1 cellular context compared by ENCODE assay signal in the genomic region with DNA sequence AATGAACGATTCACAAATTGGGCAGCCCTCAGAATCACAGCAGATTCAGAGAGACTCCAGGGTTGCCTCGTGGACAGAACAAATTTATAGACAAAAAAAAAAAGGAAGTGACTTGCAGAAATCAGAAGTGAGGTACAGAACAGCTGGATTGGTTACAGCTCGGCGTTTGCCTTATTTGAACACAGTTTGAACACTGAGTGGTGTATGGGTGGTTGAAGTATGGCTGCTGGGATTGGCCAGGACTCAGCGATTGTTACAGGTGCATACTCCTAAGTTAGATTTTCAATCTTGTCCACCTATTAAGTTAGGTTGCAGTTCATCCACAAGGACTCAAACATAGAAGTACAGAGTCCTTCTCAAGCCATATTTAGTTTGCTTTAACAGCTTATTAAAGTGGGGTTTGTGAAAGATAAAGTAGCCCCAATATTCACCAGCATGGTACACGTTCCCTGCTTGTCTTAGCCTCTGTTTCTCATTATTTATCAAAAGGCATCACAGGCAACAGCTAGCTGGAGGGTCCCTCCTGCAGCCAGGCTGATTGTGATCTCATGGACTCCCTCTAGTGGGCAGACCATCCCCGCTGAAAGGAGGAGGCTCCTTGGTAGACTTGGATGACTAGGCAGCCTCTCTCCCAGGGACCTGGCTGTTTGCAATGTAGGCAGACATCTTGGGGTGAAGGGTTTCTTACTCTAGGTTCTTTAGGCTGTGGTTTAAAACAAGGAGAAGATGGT.
TF ChIP-seq lines count a peak whose summit lies in the region.

No MANE protein-coding gene starts in this region.

TF ChIP-seq in HepG2, 621 proteins besides CTCF, POLR2A, EP300 and RAD21 (continued from another document and continues in another):
- TF ChIP-seq, protein P1, sequence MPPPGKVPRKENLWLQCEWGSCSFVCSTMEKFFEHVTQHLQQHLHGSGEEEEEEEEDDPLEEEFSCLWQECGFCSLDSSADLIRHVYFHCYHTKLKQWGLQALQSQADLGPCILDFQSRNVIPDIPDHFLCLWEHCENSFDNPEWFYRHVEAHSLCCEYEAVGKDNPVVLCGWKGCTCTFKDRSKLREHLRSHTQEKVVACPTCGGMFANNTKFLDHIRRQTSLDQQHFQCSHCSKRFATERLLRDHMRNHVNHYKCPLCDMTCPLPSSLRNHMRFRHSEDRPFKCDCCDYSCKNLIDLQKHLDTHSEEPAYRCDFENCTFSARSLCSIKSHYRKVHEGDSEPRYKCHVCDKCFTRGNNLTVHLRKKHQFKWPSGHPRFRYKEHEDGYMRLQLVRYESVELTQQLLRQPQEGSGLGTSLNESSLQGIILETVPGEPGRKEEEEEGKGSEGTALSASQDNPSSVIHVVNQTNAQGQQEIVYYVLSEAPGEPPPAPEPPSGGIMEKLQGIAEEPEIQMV (CRISPR knock-in tag; IDR thresholded peaks at IDR 0.05; ENCODE audit: low read depth): no peak
- TF ChIP-seq MZF1 (CRISPR knock-in tag; IDR thresholded peaks at IDR 0.05; ENCODE audit: borderline replicate concordance): no peak
- no peak for TF ChIP-seq ZNF615 (CRISPR knock-in tag; IDR thresholded peaks at IDR 0.05; ENCODE audit: borderline replicate concordance)
- no peak for TF ChIP-seq ZNF607 (CRISPR knock-in tag; IDR thresholded peaks at IDR 0.05; ENCODE audit: borderline replicate concordance)
- TF ChIP-seq ZNF883 (CRISPR knock-in tag; IDR thresholded peaks at IDR 0.05; ENCODE audit: not compliant biosample characterization): no peak
- 0 out of 2 replicates have a peak, but pooled peaks have one; percentile 11 for TF ChIP-seq ZKSCAN1 (IDR thresholded peaks at IDR 0.05; ENCODE audit: low read length)
- TF ChIP-seq ZMYM4 (CRISPR knock-in tag; IDR thresholded peaks at IDR 0.05): 0 out of 2 replicates have a peak, but pooled peaks have one; percentile 36
- TF ChIP-seq PHF5A (CRISPR knock-in tag; IDR thresholded peaks at IDR 0.05; ENCODE audit: low read depth, unreplicated experiment): no peak
- TF ChIP-seq, protein P2, sequence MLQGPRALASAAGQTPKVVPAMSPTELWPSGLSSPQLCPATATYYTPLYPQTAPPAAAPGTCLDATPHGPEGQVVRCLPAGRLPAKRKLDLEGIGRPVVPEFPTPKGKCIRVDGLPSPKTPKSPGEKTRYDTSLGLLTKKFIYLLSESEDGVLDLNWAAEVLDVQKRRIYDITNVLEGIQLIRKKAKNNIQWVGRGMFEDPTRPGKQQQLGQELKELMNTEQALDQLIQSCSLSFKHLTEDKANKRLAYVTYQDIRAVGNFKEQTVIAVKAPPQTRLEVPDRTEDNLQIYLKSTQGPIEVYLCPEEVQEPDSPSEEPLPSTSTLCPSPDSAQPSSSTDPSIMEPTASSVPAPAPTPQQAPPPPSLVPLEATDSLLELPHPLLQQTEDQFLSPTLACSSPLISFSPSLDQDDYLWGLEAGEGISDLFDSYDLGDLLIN (CRISPR knock-in tag; IDR thresholded peaks at IDR 0.05; ENCODE audit: borderline replicate concordance): no peak
- TF ChIP-seq, protein P3, sequence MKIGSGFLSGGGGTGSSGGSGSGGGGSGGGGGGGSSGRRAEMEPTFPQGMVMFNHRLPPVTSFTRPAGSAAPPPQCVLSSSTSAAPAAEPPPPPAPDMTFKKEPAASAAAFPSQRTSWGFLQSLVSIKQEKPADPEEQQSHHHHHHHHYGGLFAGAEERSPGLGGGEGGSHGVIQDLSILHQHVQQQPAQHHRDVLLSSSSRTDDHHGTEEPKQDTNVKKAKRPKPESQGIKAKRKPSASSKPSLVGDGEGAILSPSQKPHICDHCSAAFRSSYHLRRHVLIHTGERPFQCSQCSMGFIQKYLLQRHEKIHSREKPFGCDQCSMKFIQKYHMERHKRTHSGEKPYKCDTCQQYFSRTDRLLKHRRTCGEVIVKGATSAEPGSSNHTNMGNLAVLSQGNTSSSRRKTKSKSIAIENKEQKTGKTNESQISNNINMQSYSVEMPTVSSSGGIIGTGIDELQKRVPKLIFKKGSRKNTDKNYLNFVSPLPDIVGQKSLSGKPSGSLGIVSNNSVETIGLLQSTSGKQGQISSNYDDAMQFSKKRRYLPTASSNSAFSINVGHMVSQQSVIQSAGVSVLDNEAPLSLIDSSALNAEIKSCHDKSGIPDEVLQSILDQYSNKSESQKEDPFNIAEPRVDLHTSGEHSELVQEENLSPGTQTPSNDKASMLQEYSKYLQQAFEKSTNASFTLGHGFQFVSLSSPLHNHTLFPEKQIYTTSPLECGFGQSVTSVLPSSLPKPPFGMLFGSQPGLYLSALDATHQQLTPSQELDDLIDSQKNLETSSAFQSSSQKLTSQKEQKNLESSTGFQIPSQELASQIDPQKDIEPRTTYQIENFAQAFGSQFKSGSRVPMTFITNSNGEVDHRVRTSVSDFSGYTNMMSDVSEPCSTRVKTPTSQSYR (CRISPR knock-in tag; IDR thresholded peaks at IDR 0.05; ENCODE audit: borderline replicate concordance): no peak
- TF ChIP-seq CREB1 (IDR thresholded peaks at IDR 0.05): no peak
- TF ChIP-seq CREB1 (CRISPR knock-in tag; IDR thresholded peaks at IDR 0.05): no peak
- TF ChIP-seq KAT8 (CRISPR knock-in tag; IDR thresholded peaks at IDR 0.05): peak; percentile 36; the same call in 1 of the 2 replicates
- TF ChIP-seq, protein P4, sequence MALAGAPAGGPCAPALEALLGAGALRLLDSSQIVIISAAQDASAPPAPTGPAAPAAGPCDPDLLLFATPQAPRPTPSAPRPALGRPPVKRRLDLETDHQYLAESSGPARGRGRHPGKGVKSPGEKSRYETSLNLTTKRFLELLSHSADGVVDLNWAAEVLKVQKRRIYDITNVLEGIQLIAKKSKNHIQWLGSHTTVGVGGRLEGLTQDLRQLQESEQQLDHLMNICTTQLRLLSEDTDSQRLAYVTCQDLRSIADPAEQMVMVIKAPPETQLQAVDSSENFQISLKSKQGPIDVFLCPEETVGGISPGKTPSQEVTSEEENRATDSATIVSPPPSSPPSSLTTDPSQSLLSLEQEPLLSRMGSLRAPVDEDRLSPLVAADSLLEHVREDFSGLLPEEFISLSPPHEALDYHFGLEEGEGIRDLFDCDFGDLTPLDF (CRISPR knock-in tag; IDR thresholded peaks at IDR 0.05): no peak
- TF ChIP-seq ZNF274 (CRISPR knock-in tag; IDR thresholded peaks at IDR 0.05): no peak
- no peak for TF ChIP-seq DBP (CRISPR knock-in tag; IDR thresholded peaks at IDR 0.05; ENCODE audit: not compliant biosample characterization)
- no peak for TF ChIP-seq NFATC3 (CRISPR knock-in tag; IDR thresholded peaks at IDR 0.05)
- no peak for TF ChIP-seq ZNF775 (CRISPR knock-in tag; IDR thresholded peaks at IDR 0.05; ENCODE audit: borderline replicate concordance)
- no peak for TF ChIP-seq SKI (IDR thresholded peaks at IDR 0.05; ENCODE audit: partially characterized antibody)
- TF ChIP-seq, protein P5, sequence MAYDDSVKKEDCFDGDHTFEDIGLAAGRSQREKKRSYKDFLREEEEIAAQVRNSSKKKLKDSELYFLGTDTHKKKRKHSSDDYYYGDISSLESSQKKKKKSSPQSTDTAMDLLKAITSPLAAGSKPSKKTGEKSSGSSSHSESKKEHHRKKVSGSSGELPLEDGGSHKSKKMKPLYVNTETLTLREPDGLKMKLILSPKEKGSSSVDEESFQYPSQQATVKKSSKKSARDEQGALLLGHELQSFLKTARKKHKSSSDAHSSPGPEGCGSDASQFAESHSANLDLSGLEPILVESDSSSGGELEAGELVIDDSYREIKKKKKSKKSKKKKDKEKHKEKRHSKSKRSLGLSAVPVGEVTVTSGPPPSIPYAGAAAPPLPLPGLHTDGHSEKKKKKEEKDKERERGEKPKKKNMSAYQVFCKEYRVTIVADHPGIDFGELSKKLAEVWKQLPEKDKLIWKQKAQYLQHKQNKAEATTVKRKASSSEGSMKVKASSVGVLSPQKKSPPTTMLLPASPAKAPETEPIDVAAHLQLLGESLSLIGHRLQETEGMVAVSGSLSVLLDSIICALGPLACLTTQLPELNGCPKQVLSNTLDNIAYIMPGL (CRISPR knock-in tag; IDR thresholded peaks at IDR 0.05; ENCODE audit: borderline replicate concordance in 1 of 2, low read depth in 1 of 2): peak; percentile 46 to 72; a peak in 2 of 4 replicates
- TF ChIP-seq YY1 (IDR thresholded peaks at IDR 0.05; ENCODE audit: insufficient read depth, insufficient replicate concordance, low read depth, low read length): peak; percentile 36
- TF ChIP-seq HNRNPL (IDR thresholded peaks at IDR 0.05; ENCODE audit: low read depth, low read length): no peak
- TF ChIP-seq, protein P6, sequence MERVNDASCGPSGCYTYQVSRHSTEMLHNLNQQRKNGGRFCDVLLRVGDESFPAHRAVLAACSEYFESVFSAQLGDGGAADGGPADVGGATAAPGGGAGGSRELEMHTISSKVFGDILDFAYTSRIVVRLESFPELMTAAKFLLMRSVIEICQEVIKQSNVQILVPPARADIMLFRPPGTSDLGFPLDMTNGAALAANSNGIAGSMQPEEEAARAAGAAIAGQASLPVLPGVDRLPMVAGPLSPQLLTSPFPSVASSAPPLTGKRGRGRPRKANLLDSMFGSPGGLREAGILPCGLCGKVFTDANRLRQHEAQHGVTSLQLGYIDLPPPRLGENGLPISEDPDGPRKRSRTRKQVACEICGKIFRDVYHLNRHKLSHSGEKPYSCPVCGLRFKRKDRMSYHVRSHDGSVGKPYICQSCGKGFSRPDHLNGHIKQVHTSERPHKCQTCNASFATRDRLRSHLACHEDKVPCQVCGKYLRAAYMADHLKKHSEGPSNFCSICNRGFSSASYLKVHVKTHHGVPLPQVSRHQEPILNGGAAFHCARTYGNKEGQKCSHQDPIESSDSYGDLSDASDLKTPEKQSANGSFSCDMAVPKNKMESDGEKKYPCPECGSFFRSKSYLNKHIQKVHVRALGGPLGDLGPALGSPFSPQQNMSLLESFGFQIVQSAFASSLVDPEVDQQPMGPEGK (CRISPR knock-in tag; IDR thresholded peaks at IDR 0.05): 0 out of 2 replicates have a peak, but pooled peaks have one; percentile 23
- TF ChIP-seq MYNN (CRISPR knock-in tag; IDR thresholded peaks at IDR 0.05; ENCODE audit: low read depth): no peak
- no peak for TF ChIP-seq SETDB1 (CRISPR knock-in tag; IDR thresholded peaks at IDR 0.05; ENCODE audit: borderline replicate concordance)
- TF ChIP-seq NR3C1 (CRISPR knock-in tag; IDR thresholded peaks at IDR 0.05): no peak
- TF ChIP-seq RFX3 (CRISPR knock-in tag; IDR thresholded peaks at IDR 0.05): no peak
- 0 out of 2 replicates have a peak, but pooled peaks have one; percentile 18 for TF ChIP-seq RBFOX2 (IDR thresholded peaks at IDR 0.05; ENCODE audit: low read depth, low read length)
- no peak for TF ChIP-seq GATA4 (IDR thresholded peaks at IDR 0.05; ENCODE audit: borderline replicate concordance, low read depth)
- TF ChIP-seq THAP11 (CRISPR knock-in tag; IDR thresholded peaks at IDR 0.05): peak; percentile 52; the same call in 1 of the 2 replicates
- TF ChIP-seq KAT7 (CRISPR knock-in tag; IDR thresholded peaks at IDR 0.05; ENCODE audit: borderline replicate concordance): no peak
- TF ChIP-seq GZF1 (CRISPR knock-in tag; IDR thresholded peaks at IDR 0.05): no peak
- TF ChIP-seq PRPF4 (IDR thresholded peaks at IDR 0.05; ENCODE audit: low read depth, low read length, poor library complexity, severe bottlenecking): no peak
- TF ChIP-seq FOXC1 (CRISPR knock-in tag; IDR thresholded peaks at IDR 0.05; ENCODE audit: borderline replicate concordance): no peak
- no peak for TF ChIP-seq NONO (IDR thresholded peaks at IDR 0.05)
- no peak for TF ChIP-seq NONO (CRISPR knock-in tag; conservative IDR thresholded peaks at IDR 0.05)
- 0 out of 2 replicates have a peak, but pooled peaks have one; percentile 38 for TF ChIP-seq SALL1 (CRISPR knock-in tag; IDR thresholded peaks at IDR 0.05)
- TF ChIP-seq CAMTA2 (CRISPR knock-in tag; IDR thresholded peaks at IDR 0.05; ENCODE audit: borderline replicate concordance): no peak
- TF ChIP-seq KDM5A (IDR thresholded peaks at IDR 0.05; ENCODE audit: borderline replicate concordance, low read length): no peak
- TF ChIP-seq ETV6 (CRISPR knock-in tag; conservative IDR thresholded peaks at IDR 0.05): no peak
- TF ChIP-seq ZNF143 (CRISPR knock-in tag; IDR thresholded peaks at IDR 0.05): no peak
- TF ChIP-seq, protein P7, sequence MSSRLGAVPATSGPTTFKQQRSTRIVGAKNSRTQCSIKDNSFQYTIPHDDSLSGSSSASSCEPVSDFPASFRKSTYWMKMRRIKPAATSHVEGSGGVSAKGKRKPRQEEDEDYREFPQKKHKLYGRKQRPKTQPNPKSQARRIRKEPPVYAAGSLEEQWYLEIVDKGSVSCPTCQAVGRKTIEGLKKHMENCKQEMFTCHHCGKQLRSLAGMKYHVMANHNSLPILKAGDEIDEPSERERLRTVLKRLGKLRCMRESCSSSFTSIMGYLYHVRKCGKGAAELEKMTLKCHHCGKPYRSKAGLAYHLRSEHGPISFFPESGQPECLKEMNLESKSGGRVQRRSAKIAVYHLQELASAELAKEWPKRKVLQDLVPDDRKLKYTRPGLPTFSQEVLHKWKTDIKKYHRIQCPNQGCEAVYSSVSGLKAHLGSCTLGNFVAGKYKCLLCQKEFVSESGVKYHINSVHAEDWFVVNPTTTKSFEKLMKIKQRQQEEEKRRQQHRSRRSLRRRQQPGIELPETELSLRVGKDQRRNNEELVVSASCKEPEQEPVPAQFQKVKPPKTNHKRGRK (CRISPR knock-in tag; IDR thresholded peaks at IDR 0.05): no peak
- no peak for TF ChIP-seq ZNF674 (CRISPR knock-in tag; IDR thresholded peaks at IDR 0.05; ENCODE audit: low read depth)
- TF ChIP-seq ATF3 (CRISPR knock-in tag; IDR thresholded peaks at IDR 0.05): no peak
- TF ChIP-seq ZNF101 (CRISPR knock-in tag; IDR thresholded peaks at IDR 0.05; ENCODE audit: borderline replicate concordance, low read depth): no peak
